ENCODE assay signal across 8 cellular contexts in genomic region chrX:47190445-47191269, GRCh38. TPM values are rescaled to one million over a fixed set of nuclear protein-coding genes. Genes with fewer than 3 reads are reported as not detected.
DNase-seq lines count a peak whose midpoint lies in the region; ATAC-seq lines count a peak whose summit lies in the region.

No MANE protein-coding gene starts in this region.

- peak overlapping the region; percentile 76 for H3K4me3 ChIP-seq in Jurkat, Clone E6-1 (ENCODE audit: low read length)
- H3K4me3 ChIP-seq in muscle layer of duodenum (ENCODE audit: low read depth in 1 of 2, low read length in 2 of 2), result peak overlapping the region; percentile 64 to 68

- H3K27ac ChIP-seq in muscle layer of duodenum (ENCODE audit: low read length), result no peak overlapping the region

- H3K4me1 ChIP-seq in muscle layer of duodenum (ENCODE audit: control insufficient read depth in 1 of 2, insufficient read depth in 2 of 2, low read length in 2 of 2), result peaks cover 9 to 29% of the 10 kb centered on the region in 2 donors

- ATAC-seq in GM21528 (IDR thresholded peaks at IDR 0.05; ENCODE audit: low FRiP score, unreplicated experiment), result peak; percentile 65
- ATAC-seq in esophagus mucosa, result peak; percentile 76

- no peaks in the 10 kb centered on the region for H3K27me3 ChIP-seq in muscle layer of duodenum (ENCODE audit: low read depth, low read length)

- H3K36me3 ChIP-seq in muscle layer of duodenum (ENCODE audit: control insufficient read depth in 1 of 2, insufficient read depth in 2 of 2, low read length in 2 of 2), result peaks cover 0 to 16% of the 10 kb centered on the region in 2 donors

- DNase-seq in DMS 273 treated with DMSO at 0.1 percent for 48 hours (lab: John Stamatoyannopoulos, UW) (peak; percentile 85), OCI-M2 (lab: John Stamatoyannopoulos, UW; ENCODE audit: unreplicated experiment) (peak; percentile 75), activated T-cell treated with anti-CD3 and anti-CD28 coated beads for 48 hours (ENCODE audit: low read depth) (peak; percentile 75)
- DNase-seq in Jurkat, Clone E6-1 (ENCODE audit: low read depth, low spot score), result peak; percentile 92
- peak; percentile 43 to 60 for DNase-seq in stimulated activated CD8-positive, alpha-beta memory T cell treated with anti-CD3 and anti-CD28 coated beads, Interleukin-7, amount 100 ng/mL, for 1 hour (ENCODE audit: low read depth in 2 of 2)

- no peaks in the 10 kb centered on the region for H3K9me3 ChIP-seq in muscle layer of duodenum (ENCODE audit: control insufficient read depth in 1 of 2, low read length in 2 of 2)

RNA-seq across cellular contexts. Expression of gene UBA1, which starts 3.0 kb away (rescaled TPM):
- polyA plus RNA-seq in Jurkat, Clone E6-1 (2012; ENCODE audit: insufficient read depth, insufficient read length), result 280 TPM
- 190 TPM for total RNA-seq in esophagus mucosa

RNA-seq across cellular contexts. Expression of gene CDK16, which starts 27.8 kb away (rescaled TPM):
- polyA plus RNA-seq in Jurkat, Clone E6-1 (2012; ENCODE audit: insufficient read depth, insufficient read length), result 118 TPM
- total RNA-seq in esophagus mucosa, result 80.7 TPM

RNA-seq across cellular contexts. Expression of gene USP11, which starts 42.2 kb away (rescaled TPM):
- 131 TPM for polyA plus RNA-seq in Jurkat, Clone E6-1 (2012; ENCODE audit: insufficient read depth, insufficient read length)
- total RNA-seq in esophagus mucosa, result 13.2 TPM

RNA-seq across cellular contexts. Expression of gene RBM10, which starts 45.6 kb away (rescaled TPM):
- polyA plus RNA-seq in Jurkat, Clone E6-1 (2012; ENCODE audit: insufficient read depth, insufficient read length), result 65.6 TPM
- total RNA-seq in esophagus mucosa, result 23.6 TPM

RNA-seq across cellular contexts. Expression of gene NDUFB11, which starts 46.2 kb away (rescaled TPM):
- 211 TPM for polyA plus RNA-seq in Jurkat, Clone E6-1 (2012; ENCODE audit: insufficient read depth, insufficient read length)
- total RNA-seq in esophagus mucosa, result 67.4 TPM
